ENCODE assay signal across 18 cellular contexts in the genomic region with DNA sequence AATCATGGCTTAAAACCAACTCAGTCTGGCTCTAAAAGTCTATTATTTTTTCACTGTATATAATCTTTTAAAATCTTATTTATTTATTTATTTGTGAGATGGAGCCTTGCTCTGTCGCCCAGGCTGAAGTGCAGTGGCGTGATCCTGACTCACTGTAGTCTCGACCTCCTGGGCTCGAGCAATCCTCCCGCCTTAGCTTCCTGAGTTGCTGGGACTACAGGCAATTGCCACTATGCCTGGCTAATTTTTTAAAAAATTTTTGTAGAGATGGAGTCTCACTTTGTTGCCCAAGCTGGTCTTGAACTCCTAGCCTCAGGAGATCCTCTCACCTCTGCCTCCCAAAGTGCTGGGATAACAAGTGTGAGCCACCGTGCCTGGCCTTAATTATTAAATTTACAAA. TPM values are rescaled to one million over a fixed set of nuclear protein-coding genes. Genes with fewer than 3 reads are reported as not detected.
DNase-seq lines count a peak whose midpoint lies in the region; ATAC-seq, FAIRE-seq and TF ChIP-seq lines count a peak whose summit lies in the region.
"Had no signal": no experiment of that assay in that cellular context is flagged by ENCODE, and none has a peak within 500 bp of the region (broad histone marks: within the 10 kb centered on the region; RNA-seq: fewer than 3 reads in every experiment).

No MANE protein-coding gene starts in this region.

- in situ Hi-C loops in HepG2 (cut with HindIII; ENCODE audit: extremely low pct_ligation_motif_present, low pct_unique_long_range_greater_than_20kb), result no loop called here

- H3K4me2 ChIP-seq in HepG2 (ENCODE audit: low read depth, low read length), result no peak overlapping the region

- TF ChIP-seq POLR2A in HepG2 (IDR thresholded peaks at IDR 0.05; ENCODE audit: insufficient read depth in 1 of 2, low read depth in 2 of 2, low read length in 2 of 2), result no peak
- no peak for TF ChIP-seq POLR2A in right lobe of liver (IDR thresholded peaks at IDR 0.05)

- H3K36me3 Mint-ChIP-seq in T-helper 17 cell (ENCODE audit: low read depth), result peaks cover 2% of the 10 kb centered on the region

- 98% methylated on average over 5 of the region's 6 CpGs for WGBS in HepG2 (ENCODE audit: low lambda C conversion rate)
- 72% methylated on average over 6 of the region's 6 CpGs for WGBS in right lobe of liver (ENCODE audit: insufficient coverage, low coverage, low lambda C conversion rate, missing lambda C conversion rate)

- intact Hi-C loops in HepG2 (cut with micrococcal nuclease; ENCODE audit: unreplicated experiment), result no loop called here
- intact Hi-C loops in right lobe of liver (cut with DNase I), result no loop called here

- H3K27ac ChIP-seq in HepG2 (ENCODE audit: extremely low read length, insufficient read depth, low read length) (no peak overlapping the region), right lobe of liver (no peak overlapping the region), coronary artery (no peak overlapping the region)

- H3K4me1 ChIP-seq in HepG2 (ENCODE audit: insufficient read depth, low read length), result peaks cover 45% of the 10 kb centered on the region
- H3K4me1 ChIP-seq in right lobe of liver, result peaks cover 0 to 29% (median 14%) of the 10 kb centered on the region in 4 donors
- H3K4me1 ChIP-seq: HAP-1 had no signal

- H4K20me1 ChIP-seq in HepG2 (ENCODE audit: insufficient read depth, low read length), result peaks cover 98% of the 10 kb centered on the region

- no peak for TF ChIP-seq RAD21 in HepG2 (CRISPR knock-in tag; IDR thresholded peaks at IDR 0.05)

- ATAC-seq in HepG2 (no peak), right lobe of liver (no peak), T-helper 17 cell (no peak)

- CTCF ChIA-PET in HepG2 (lab: Yijun Ruan, JAX; ENCODE audit: low intra/inter-chr PET ratio, low total read pairs), result no interaction called here

- no TSS peak for BruUV-seq in HepG2 (replicated peaks; lab: Mats Ljungman, UMichigan)

- TF ChIP-seq EP300 in HepG2 (IDR thresholded peaks at IDR 0.05; ENCODE audit: low read depth in 2 of 2, low read length in 2 of 2) (no peak), HepG2 (CRISPR knock-in tag; IDR thresholded peaks at IDR 0.05; ENCODE audit: borderline replicate concordance) (no peak)

- no peaks in the 10 kb centered on the region for H3K27me3 Mint-ChIP-seq in T-helper 17 cell
- H3K27me3 Mint-ChIP-seq: CD4-positive, alpha-beta memory T cell had no signal

- peaks cover 5 to 51% of the 10 kb centered on the region in 2 experiments for H3K36me3 ChIP-seq in HepG2 (replicated peaks in 1 of 2; ENCODE audit: control insufficient read depth in 1 of 2, insufficient read depth in 2 of 2, low read length in 2 of 2)
- no peaks in the 10 kb centered on the region for H3K36me3 ChIP-seq in right lobe of liver

- H3K4me3 ChIP-seq in HepG2 (replicated peaks in 1 of 3; ENCODE audit: insufficient read depth in 1 of 3, low read depth in 2 of 3, low read length in 3 of 3), result no peak overlapping the region
- no peak overlapping the region for H3K4me3 ChIP-seq in right lobe of liver
- H3K4me3 ChIP-seq in fibroblast of mammary gland (ENCODE audit: control insufficient read depth, low read depth, low read length), result no peak overlapping the region
- H3K4me3 ChIP-seq in coronary artery, result no peak overlapping the region
- H3K4me3 ChIP-seq: HAP-1 had no signal

- DNase-seq in HepG2 (ENCODE audit: low spot score), result no peak
- DNase-seq in right lobe of liver, result no peak
- no peak for DNase-seq in T-helper 17 cell
- DNase-seq in fibroblast of mammary gland (ENCODE audit: low read depth), result peak; percentile 21
- no peak for DNase-seq in ecto neural progenitor cell (ENCODE audit: low spot score)
- no peak for DNase-seq in SKM-1 treated with dmso at 0.1 percent for 144 hours (lab: John Stamatoyannopoulos, UW; ENCODE audit: unreplicated experiment)
- DNase-seq in coronary artery (ENCODE audit: low spot score), result no peak
- DNase-seq: C1 segment of cervical spinal cord; Calu3; CD4-positive, alpha-beta memory T cell; COR-L47; DMS53; DMS79 treated with DMSO at 0.1 percent for 48 hours; GOT3; HFFc6 had no signal

- no peak overlapping the region for H2AFZ ChIP-seq in HepG2 (ENCODE audit: low read length)

- POLR2A ChIA-PET in HepG2 (lab: Yijun Ruan, JAX), result interaction anchor here (1.0 kb wide), 1 partner anchor 13 kb away, joined by 4 read pairs; no protein-coding TSS in a partner anchor

- H3K4me1 Mint-ChIP-seq in T-helper 17 cell, result peaks cover 46% of the 10 kb centered on the region

- H3K4me3 Mint-ChIP-seq in T-helper 17 cell, result no peak overlapping the region
- H3K4me3 Mint-ChIP-seq: HFFc6 had no signal

- TF ChIP-seq CTCF in HepG2 (CRISPR knock-in tag; IDR thresholded peaks at IDR 0.05), result no peak
- no peak for TF ChIP-seq CTCF in right lobe of liver (IDR thresholded peaks at IDR 0.05)
- TF ChIP-seq CTCF in fibroblast of mammary gland (conservative IDR thresholded peaks at IDR 0.05; ENCODE audit: control insufficient read depth, insufficient read depth, low read depth, low read length), result no peak
- no peak for TF ChIP-seq CTCF in coronary artery (IDR thresholded peaks at IDR 0.05)

- H3K79me2 ChIP-seq in HepG2 (ENCODE audit: insufficient read depth, low read length), result peaks cover 100% of the 10 kb centered on the region

- no peak for FAIRE-seq in HepG2 (lab: Jason Lieb, UNC)
- FAIRE-seq: GM12892, H54 had no signal

- H3K27ac Mint-ChIP-seq in T-helper 17 cell, result peak overlapping the region; percentile 66
- H3K27ac Mint-ChIP-seq: HFFc6 had no signal

- no peak overlapping the region for H3K9ac ChIP-seq in HepG2 (ENCODE audit: insufficient read depth, low read depth, low read length)

- H3K27me3 ChIP-seq in HepG2 (ENCODE audit: control insufficient read depth in 1 of 2, insufficient read depth in 2 of 2, low read length in 2 of 2) (no peaks in the 10 kb centered on the region), right lobe of liver (no peaks in the 10 kb centered on the region)

- H3K9me3 ChIP-seq in HepG2 (ENCODE audit: low read length), result no peaks in the 10 kb centered on the region
- H3K9me3 ChIP-seq in right lobe of liver, result no peaks in the 10 kb centered on the region
- no peaks in the 10 kb centered on the region for H3K9me3 ChIP-seq in T-helper 17 cell (ENCODE audit: control insufficient read depth, low read length, poor library complexity, severe bottlenecking)
- H3K9me3 ChIP-seq: HAP-1 had no signal

TF ChIP-seq in HepG2, 621 proteins besides CTCF, POLR2A, EP300 and RAD21:
- TF ChIP-seq NR3C1 (CRISPR knock-in tag; IDR thresholded peaks at IDR 0.05) (no peak), RBM22 (optimal IDR thresholded peaks at IDR 0.05; ENCODE audit: low read length) (peak; percentile 14)

RNA-seq across cellular contexts. Expression of a gene that starts 14.5 kb away (rescaled TPM):
- total RNA-seq in HepG2 (2016; rRNA removed; fragmentation: Illumina TruSeq; extraction: Trizol) (97.3 and 103 TPM in 2 replicates), right lobe of liver (10 to 100 TPM; 32.8 to 47.6 (median 37.6) TPM), T-helper 17 cell (10 to 100 TPM; 80.5 to 89.4 TPM)
- total RNA-seq in HepG2 (2016; cell fraction: cytosol; rRNA removed; fragmentation: Illumina TruSeq; extraction: Trizol; ENCODE audit: low read depth), result 22.0 and 22.8 TPM in 2 replicates
- 82.8 and 104 TPM in 2 replicates for total RNA-seq in HepG2 (2016; cell fraction: insoluble cytoplasmic fraction; rRNA removed; fragmentation: Illumina TruSeq; extraction: Trizol)
- 51.0 and 56.4 TPM in 2 replicates for total RNA-seq in HepG2 (2016; cell fraction: membrane; rRNA removed; fragmentation: Illumina TruSeq; extraction: Trizol)
- total RNA-seq in HepG2 (2016; cell fraction: nucleus; rRNA removed; fragmentation: Illumina TruSeq; extraction: Trizol), result 78.9 and 79.4 TPM in 2 replicates
- 190 and 239 TPM in 2 replicates for polyA plus RNA-seq in HepG2 (2011; rRNA removed)
- polyA plus RNA-seq in HepG2 (2011; cell fraction: cytosol; rRNA removed), result 210 and 213 TPM in 2 replicates
- polyA plus RNA-seq in HepG2 (2011; cell fraction: nucleus; rRNA removed), result 82.9 and 100 TPM in 2 replicates
- polyA plus RNA-seq in HepG2 (2012), result 89.3 and 114 TPM in 2 replicates
- polyA plus RNA-seq in HepG2 (2016; cell fraction: cytosol; fragmentation: Illumina TruSeq; extraction: Trizol; ENCODE audit: low read depth), result 27.3 and 29.3 TPM in 2 replicates
- 157 and 193 TPM in 2 replicates for polyA plus RNA-seq in HepG2 (2016; cell fraction: insoluble cytoplasmic fraction; fragmentation: Illumina TruSeq; extraction: Trizol; ENCODE audit: low read depth)
- polyA plus RNA-seq in HepG2 (2016; cell fraction: membrane; fragmentation: Illumina TruSeq; extraction: Trizol; ENCODE audit: low read depth), result 52.8 and 61.7 TPM in 2 replicates
- polyA plus RNA-seq in HepG2 (2016; cell fraction: nucleus; fragmentation: Illumina TruSeq; extraction: Trizol; ENCODE audit: insufficient read depth, low read depth), result 107 and 115 TPM in 2 replicates
- 108 and 236 TPM in 2 replicates for polyA minus RNA-seq in HepG2 (2011; rRNA and poly(A)+ RNA removed; ENCODE audit: low replicate concordance)
- 74.6 and 85.1 TPM in 2 replicates for polyA minus RNA-seq in HepG2 (2011; cell fraction: cytosol; rRNA and poly(A)+ RNA removed)
- 157 and 204 TPM in 2 replicates for polyA minus RNA-seq in HepG2 (2011; cell fraction: nucleus; rRNA and poly(A)+ RNA removed)
